In the genomic region with DNA sequence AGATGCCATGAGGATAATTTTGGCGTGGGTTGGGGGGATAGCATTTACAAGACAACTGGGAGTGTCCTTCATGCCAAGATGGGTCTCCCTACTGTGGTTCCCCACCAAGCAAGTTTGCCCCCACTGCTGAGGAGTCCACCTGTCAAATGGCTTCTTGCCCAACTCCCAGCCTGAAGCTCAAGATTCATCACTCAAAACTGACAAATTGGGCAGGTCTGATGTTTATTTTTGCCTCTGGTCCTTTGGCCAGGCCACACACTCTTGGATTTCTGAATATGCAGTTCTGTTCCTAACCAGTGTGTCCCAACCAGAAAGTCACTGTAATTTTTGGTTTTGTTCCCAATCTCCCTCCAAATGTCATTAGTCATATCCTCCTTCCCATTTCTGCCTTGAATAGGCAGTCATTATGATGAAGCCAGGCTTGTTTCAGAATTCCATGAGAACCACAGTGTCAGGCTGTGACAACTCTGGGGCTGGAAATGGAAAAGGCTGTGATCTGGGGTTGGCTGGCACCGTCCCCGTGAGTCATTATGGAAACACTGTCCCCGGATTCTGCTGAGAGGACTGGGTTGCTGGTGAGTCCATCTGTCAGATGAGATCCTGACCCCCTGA, we compare ENCODE assay signal across 9 cellular contexts. TPM values are rescaled to one million over a fixed set of nuclear protein-coding genes. Genes with fewer than 3 reads are reported as not detected.
DNase-seq lines count a peak whose midpoint lies in the region; ATAC-seq and TF ChIP-seq lines count a peak whose summit lies in the region.
"Had no signal": no experiment of that assay in that cellular context is flagged by ENCODE, and none has a peak within 500 bp of the region (broad histone marks: within the 10 kb centered on the region; RNA-seq: fewer than 3 reads in every experiment).

No MANE protein-coding gene starts in this region.

- no peak overlapping the region for H3K4me2 ChIP-seq in IMR-90 (ENCODE audit: low read depth, low read length)

- H4K20me1 ChIP-seq in IMR-90 (ENCODE audit: insufficient read depth, low read length) = no peaks in the 10 kb centered on the region

- no peaks in the 10 kb centered on the region; a peak in 1 of 4 replicates for H3K79me1 ChIP-seq in IMR-90 (ENCODE audit: low read depth in 1 of 2, low read length in 2 of 2)

- ATAC-seq in IMR-90 (ENCODE audit: low read depth) = peak; percentile 60

- H3K9ac ChIP-seq in IMR-90 (ENCODE audit: low read depth, low read length) = no peak overlapping the region

- no peak for TF ChIP-seq POLR2A in IMR-90 (IDR thresholded peaks at IDR 0.05; ENCODE audit: low read depth, low read length)

- peak overlapping the region; percentile 63; the same call in 1 of the 2 replicates for H2AK5ac ChIP-seq in IMR-90 (ENCODE audit: low read depth, low read length)

- H3K4me3 ChIP-seq in IMR-90 (ENCODE audit: insufficient read depth, low read depth, low read length) = no peak overlapping the region
- H3K4me3 ChIP-seq: ovary had no signal

- H2AK9ac ChIP-seq in IMR-90 (replicated peaks; ENCODE audit: low read depth, low read length, poor library complexity) = no peak overlapping the region

- intact Hi-C loops in IMR-90 (cut with micrococcal nuclease) = no loop called here

- no TSS peak for BruUV-seq in IMR-90 (replicated peaks; lab: Mats Ljungman, UMichigan)

- H2BK120ac ChIP-seq in IMR-90 (ENCODE audit: low read depth, low read length) = no peak overlapping the region

- no peak overlapping the region for H2BK15ac ChIP-seq in IMR-90 (ENCODE audit: low read depth, low read length)

- CTCF ChIA-PET in IMR-90 (lab: Yijun Ruan, JAX) = interaction anchor here (0.7 kb wide), 1 partner anchor 167 kb away, joined by 3 read pairs; no protein-coding TSS in a partner anchor

- H2BK20ac ChIP-seq in IMR-90 (ENCODE audit: low read depth, low read length) = no peak overlapping the region

- no peaks in the 10 kb centered on the region for H3K27me3 ChIP-seq in IMR-90 (ENCODE audit: control insufficient read depth, insufficient read depth, low read length)
- H3K27me3 ChIP-seq: ovary had no signal

- H3K14ac ChIP-seq in IMR-90 (replicated peaks; ENCODE audit: low read depth, low read length) = no peak overlapping the region

- no peak for TF ChIP-seq RAD21 in IMR-90 (IDR thresholded peaks at IDR 0.05; ENCODE audit: low read length)

- no peak overlapping the region for H2AFZ ChIP-seq in IMR-90 (replicated peaks; ENCODE audit: low read length, poor library complexity)

- POLR2A ChIA-PET in IMR-90 (lab: Charles Lee; ENCODE audit: unreplicated experiment) = no interaction called here

- no peak overlapping the region for H3K18ac ChIP-seq in IMR-90 (ENCODE audit: low read depth, low read length)

- H3K23ac ChIP-seq in IMR-90 (ENCODE audit: low read depth, low read length) = no peak overlapping the region; the same call in 1 of the 2 replicates

- no peak overlapping the region for H3K56ac ChIP-seq in IMR-90 (ENCODE audit: extremely low read depth, insufficient read depth, low read length)

- no peak for TF ChIP-seq CTCF in IMR-90 (conservative IDR thresholded peaks at IDR 0.05; ENCODE audit: low read depth, low read length)

- DNase-seq in IMR-90 = peak; percentile 65
- DNase-seq in cerebellar cortex (ENCODE audit: low spot score) = peak; percentile 79
- peak; percentile 71 for DNase-seq in islet precursor cell
- DNase-seq in superior temporal gyrus (ENCODE audit: extremely low spot score) = peak; percentile 74
- DNase-seq in NCI-H510A treated with DMSO at 0.1 percent for 48 hours (lab: John Stamatoyannopoulos, UW) = no peak
- DNase-seq in NAMALWA (ENCODE audit: low spot score) = no peak
- no peak for DNase-seq in NCI-H2107 treated with DMSO at 0.1 percent for 48 hours (lab: John Stamatoyannopoulos, UW; ENCODE audit: unreplicated experiment)
- DNase-seq in NCI-H2196 treated with DMSO at 0.1 percent for 48 hours (lab: John Stamatoyannopoulos, UW; ENCODE audit: unreplicated experiment) = no peak

- no peak overlapping the region for H3K4ac ChIP-seq in IMR-90 (ENCODE audit: low read depth, low read length)

- H4K8ac ChIP-seq in IMR-90 (ENCODE audit: low read depth in 2 of 2, low read length in 2 of 2) = no peak overlapping the region

- no peak overlapping the region for H4K5ac ChIP-seq in IMR-90 (ENCODE audit: low read depth, low read length)

- no peak overlapping the region for H2BK5ac ChIP-seq in IMR-90 (ENCODE audit: low read depth, low read length, poor library complexity, severe bottlenecking)

- dilution Hi-C loops in IMR-90 (cut with HindIII; ENCODE audit: low sequenced_read_pairs, unreplicated experiment) = no loop called here

- in situ Hi-C loops in IMR-90 (cut with MboI; ENCODE audit: low sequenced_read_pairs) = no loop called here

- H3K27ac ChIP-seq in IMR-90 (ENCODE audit: insufficient read depth, low read length) = no peak overlapping the region
- H3K27ac ChIP-seq: ovary had no signal

- no CpG with 5 or more reads among the region's 4 CpGs for WGBS in IMR-90 (ENCODE audit: extremely low coverage in 2 of 2, insufficient read length in 1 of 2), 2 experiments

- no peaks in the 10 kb centered on the region for H3K36me3 ChIP-seq in IMR-90 (ENCODE audit: control insufficient read depth, insufficient read depth, low read length)
- H3K36me3 ChIP-seq: ovary had no signal

- peaks cover 12% of the 10 kb centered on the region for H3K9me1 ChIP-seq in IMR-90 (ENCODE audit: insufficient read depth, low read length)

- H3K9me3 ChIP-seq in IMR-90 (ENCODE audit: control insufficient read depth, insufficient read depth, low read length) = no peaks in the 10 kb centered on the region
- H3K9me3 ChIP-seq: ovary had no signal

- H4K91ac ChIP-seq in IMR-90 (ENCODE audit: insufficient read depth, low read depth, low read length) = no peak overlapping the region; the same call in 1 of the 2 replicates

- peaks cover 8% of the 10 kb centered on the region for H3K4me1 ChIP-seq in IMR-90 (ENCODE audit: control insufficient read depth, insufficient read depth, low read length)

TF ChIP-seq in IMR-90, 13 proteins besides CTCF, POLR2A, EP300 and RAD21:
- 0 out of 2 replicates have a peak, but pooled peaks have one; percentile 15 for TF ChIP-seq FOS (IDR thresholded peaks at IDR 0.05; ENCODE audit: low read depth, low read length)
- TF ChIP-seq MAFK (IDR thresholded peaks at IDR 0.05; ENCODE audit: low read depth, low read length) = no peak
- no peak for TF ChIP-seq RCOR1 (IDR thresholded peaks at IDR 0.05; ENCODE audit: insufficient replicate concordance, low read length)
- TF ChIP-seq, protein P1, sequence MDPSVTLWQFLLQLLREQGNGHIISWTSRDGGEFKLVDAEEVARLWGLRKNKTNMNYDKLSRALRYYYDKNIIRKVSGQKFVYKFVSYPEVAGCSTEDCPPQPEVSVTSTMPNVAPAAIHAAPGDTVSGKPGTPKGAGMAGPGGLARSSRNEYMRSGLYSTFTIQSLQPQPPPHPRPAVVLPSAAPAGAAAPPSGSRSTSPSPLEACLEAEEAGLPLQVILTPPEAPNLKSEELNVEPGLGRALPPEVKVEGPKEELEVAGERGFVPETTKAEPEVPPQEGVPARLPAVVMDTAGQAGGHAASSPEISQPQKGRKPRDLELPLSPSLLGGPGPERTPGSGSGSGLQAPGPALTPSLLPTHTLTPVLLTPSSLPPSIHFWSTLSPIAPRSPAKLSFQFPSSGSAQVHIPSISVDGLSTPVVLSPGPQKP (IDR thresholded peaks at IDR 0.05; ENCODE audit: borderline replicate concordance, low read depth, low read length) = no peak
- no peak for TF ChIP-seq MXI1 (IDR thresholded peaks at IDR 0.05; ENCODE audit: borderline replicate concordance, low read depth, low read length)
- TF ChIP-seq MAZ (IDR thresholded peaks at IDR 0.05; ENCODE audit: borderline replicate concordance, low read depth, low read length) = no peak
- no peak for TF ChIP-seq CEBPB (IDR thresholded peaks at IDR 0.05; ENCODE audit: low read depth, low read length)
- TF ChIP-seq BHLHE40 (IDR thresholded peaks at IDR 0.05; ENCODE audit: low read depth, low read length) = no peak
- peak; percentile 11; the same call in 1 of the 2 replicates for TF ChIP-seq SMC3 (IDR thresholded peaks at IDR 0.05; ENCODE audit: low read depth, low read length)
- TF ChIP-seq NFE2L2 (IDR thresholded peaks at IDR 0.05; ENCODE audit: low read depth, low read length) = no peak
- TF ChIP-seq, protein P2, sequence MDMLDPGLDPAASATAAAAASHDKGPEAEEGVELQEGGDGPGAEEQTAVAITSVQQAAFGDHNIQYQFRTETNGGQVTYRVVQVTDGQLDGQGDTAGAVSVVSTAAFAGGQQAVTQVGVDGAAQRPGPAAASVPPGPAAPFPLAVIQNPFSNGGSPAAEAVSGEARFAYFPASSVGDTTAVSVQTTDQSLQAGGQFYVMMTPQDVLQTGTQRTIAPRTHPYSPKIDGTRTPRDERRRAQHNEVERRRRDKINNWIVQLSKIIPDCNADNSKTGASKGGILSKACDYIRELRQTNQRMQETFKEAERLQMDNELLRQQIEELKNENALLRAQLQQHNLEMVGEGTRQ (IDR thresholded peaks at IDR 0.05; ENCODE audit: low read depth, low read length) = no peak
- TF ChIP-seq RFX5 (IDR thresholded peaks at IDR 0.05; ENCODE audit: low read depth, low read length) = no peak
- no peak for TF ChIP-seq CHD1 (IDR thresholded peaks at IDR 0.05; ENCODE audit: low read depth, low read length)
TF ChIP-seq in IMR-90: peak in this region for 2.

RNA-seq across cellular contexts. Expression of a gene that starts 29.3 kb away (rescaled TPM):
- total RNA-seq in IMR-90 (2012; rRNA removed) = 16.7 and 20.8 TPM in 2 replicates
- 16.1 and 16.6 TPM in 2 replicates for polyA plus RNA-seq in IMR-90 (2012; rRNA removed)
- 7.0 and 12.0 TPM in 2 replicates for polyA plus RNA-seq in IMR-90 (2012; cell fraction: cytosol; rRNA removed)
- polyA plus RNA-seq in IMR-90 (2012; cell fraction: nucleus; rRNA removed; ENCODE audit: low replicate concordance) = 43.0 and 72.9 TPM in 2 replicates

Comparison
In these comparisons a context has a peak if more than half of its experiments do, and no peak if none do; other contexts are left out.
1. DNase-seq: peak in IMR-90 (single experiment), cerebellar cortex (single experiment), islet precursor cell (single experiment) and superior temporal gyrus (single experiment); none in NCI-H510A treated with DMSO at 0.1 percent for 48 hours (single experiment), NAMALWA (single experiment), NCI-H2107 treated with DMSO at 0.1 percent for 48 hours (single experiment) and NCI-H2196 treated with DMSO at 0.1 percent for 48 hours (single experiment).